1 cellular context compared by ENCODE assay signal in the genomic region with DNA sequence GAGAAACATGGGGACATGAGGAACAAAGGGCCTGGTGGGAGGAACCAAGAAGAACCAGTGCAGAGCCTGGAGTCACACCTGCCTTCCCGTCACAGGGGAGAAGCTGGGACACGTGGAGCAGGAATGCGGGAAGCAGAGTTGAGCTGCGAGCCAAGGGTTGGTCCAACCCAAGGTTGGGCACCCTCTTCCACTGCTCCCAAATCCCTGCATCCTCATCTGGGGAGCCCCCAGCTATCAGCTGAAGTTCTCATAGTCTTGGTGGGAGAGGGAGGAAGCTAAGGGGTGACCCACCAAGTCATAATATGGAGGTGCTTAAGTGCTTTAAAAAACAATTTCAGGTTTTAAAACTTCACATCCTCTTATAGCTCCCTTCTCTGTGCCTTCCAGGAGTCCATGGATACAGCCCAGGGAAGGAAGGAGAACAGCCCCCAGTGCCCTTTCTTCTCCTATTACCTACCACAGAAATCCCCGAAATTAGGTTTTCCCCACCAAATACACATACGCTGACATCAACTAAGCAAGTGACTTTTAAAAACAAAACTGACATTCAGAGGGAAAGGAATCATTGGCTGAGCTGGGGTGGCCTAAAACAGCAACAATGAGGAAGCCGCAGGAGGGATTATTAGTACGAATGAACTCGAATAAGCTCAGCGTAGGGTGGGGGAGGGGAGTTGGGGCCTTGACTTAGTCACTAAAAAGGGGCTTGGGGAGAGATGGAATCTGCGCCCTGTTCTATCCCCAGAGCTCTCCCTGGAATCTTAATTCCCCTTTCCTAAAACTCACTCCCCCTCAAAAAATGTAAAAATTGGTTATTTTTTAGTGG.
TF ChIP-seq lines count a peak whose summit lies in the region.

No MANE protein-coding gene starts in this region.

TF ChIP-seq in SK-N-SH, 30 proteins besides CTCF, POLR2A, EP300 and RAD21:
- TF ChIP-seq, protein P1, sequence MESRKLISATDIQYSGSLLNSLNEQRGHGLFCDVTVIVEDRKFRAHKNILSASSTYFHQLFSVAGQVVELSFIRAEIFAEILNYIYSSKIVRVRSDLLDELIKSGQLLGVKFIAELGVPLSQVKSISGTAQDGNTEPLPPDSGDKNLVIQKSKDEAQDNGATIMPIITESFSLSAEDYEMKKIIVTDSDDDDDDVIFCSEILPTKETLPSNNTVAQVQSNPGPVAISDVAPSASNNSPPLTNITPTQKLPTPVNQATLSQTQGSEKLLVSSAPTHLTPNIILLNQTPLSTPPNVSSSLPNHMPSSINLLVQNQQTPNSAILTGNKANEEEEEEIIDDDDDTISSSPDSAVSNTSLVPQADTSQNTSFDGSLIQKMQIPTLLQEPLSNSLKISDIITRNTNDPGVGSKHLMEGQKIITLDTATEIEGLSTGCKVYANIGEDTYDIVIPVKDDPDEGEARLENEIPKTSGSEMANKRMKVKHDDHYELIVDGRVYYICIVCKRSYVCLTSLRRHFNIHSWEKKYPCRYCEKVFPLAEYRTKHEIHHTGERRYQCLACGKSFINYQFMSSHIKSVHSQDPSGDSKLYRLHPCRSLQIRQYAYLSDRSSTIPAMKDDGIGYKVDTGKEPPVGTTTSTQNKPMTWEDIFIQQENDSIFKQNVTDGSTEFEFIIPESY (IDR thresholded peaks at IDR 0.05; ENCODE audit: borderline replicate concordance, low read depth), result no peak
- TF ChIP-seq FOSL2 (IDR thresholded peaks at IDR 0.05; ENCODE audit: borderline replicate concordance, low read depth) (no peak), SIN3A (IDR thresholded peaks at IDR 0.05; ENCODE audit: borderline replicate concordance, low read depth, low read length) (no peak), TAF1 (IDR thresholded peaks at IDR 0.05; ENCODE audit: borderline replicate concordance, low read depth, low read length) (no peak), GABPA (IDR thresholded peaks at IDR 0.05; ENCODE audit: low read depth) (no peak)
- TF ChIP-seq, protein P2, sequence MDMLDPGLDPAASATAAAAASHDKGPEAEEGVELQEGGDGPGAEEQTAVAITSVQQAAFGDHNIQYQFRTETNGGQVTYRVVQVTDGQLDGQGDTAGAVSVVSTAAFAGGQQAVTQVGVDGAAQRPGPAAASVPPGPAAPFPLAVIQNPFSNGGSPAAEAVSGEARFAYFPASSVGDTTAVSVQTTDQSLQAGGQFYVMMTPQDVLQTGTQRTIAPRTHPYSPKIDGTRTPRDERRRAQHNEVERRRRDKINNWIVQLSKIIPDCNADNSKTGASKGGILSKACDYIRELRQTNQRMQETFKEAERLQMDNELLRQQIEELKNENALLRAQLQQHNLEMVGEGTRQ (IDR thresholded peaks at IDR 0.05; ENCODE audit: borderline replicate concordance, low read depth, low read length), result no peak
- TF ChIP-seq, protein P3, sequence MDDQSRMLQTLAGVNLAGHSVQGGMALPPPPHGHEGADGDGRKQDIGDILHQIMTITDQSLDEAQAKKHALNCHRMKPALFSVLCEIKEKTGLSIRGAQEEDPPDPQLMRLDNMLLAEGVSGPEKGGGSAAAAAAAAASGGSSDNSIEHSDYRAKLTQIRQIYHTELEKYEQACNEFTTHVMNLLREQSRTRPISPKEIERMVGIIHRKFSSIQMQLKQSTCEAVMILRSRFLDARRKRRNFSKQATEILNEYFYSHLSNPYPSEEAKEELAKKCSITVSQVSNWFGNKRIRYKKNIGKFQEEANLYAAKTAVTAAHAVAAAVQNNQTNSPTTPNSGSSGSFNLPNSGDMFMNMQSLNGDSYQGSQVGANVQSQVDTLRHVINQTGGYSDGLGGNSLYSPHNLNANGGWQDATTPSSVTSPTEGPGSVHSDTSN (IDR thresholded peaks at IDR 0.05), result 0 out of 2 replicates have a peak, but pooled peaks have one; percentile 2
- TF ChIP-seq, protein P4, sequence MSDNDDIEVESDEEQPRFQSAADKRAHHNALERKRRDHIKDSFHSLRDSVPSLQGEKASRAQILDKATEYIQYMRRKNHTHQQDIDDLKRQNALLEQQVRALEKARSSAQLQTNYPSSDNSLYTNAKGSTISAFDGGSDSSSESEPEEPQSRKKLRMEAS (IDR thresholded peaks at IDR 0.05; ENCODE audit: low read depth), result no peak
